18 cellular contexts compared by ENCODE assay signal in the genomic region with DNA sequence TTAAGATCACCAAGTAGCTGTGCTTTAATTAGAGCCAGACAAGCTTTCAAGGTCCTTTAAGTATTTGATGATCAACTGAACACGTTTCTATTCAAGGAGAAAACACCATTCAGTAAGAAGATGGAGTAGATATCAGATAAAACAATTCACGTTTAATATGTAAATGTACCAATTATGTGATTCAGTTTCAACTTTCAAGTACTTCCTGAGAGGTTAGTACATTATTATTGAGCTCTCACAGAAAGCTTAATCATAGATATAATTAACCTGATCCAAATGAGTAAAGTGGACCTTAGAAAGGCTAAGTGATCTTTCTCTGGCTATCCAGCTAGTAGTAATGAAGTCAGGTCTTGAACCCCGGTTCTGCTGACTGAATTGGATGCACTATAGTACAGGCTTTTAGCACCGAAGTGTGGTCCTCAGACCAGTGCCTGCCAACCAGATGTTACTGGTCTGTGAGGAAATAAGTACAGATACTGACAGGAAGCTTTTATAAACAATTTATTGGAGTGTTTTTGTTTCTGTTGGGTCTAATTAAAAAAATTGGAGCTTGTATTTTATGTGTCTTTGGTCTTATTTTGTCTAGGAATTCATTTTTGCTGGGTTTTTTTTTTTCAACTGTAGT. TPM values are rescaled to one million over a fixed set of nuclear protein-coding genes. Genes with fewer than 3 reads are reported as not detected.
DNase-seq lines count a peak whose midpoint lies in the region; ATAC-seq, FAIRE-seq and TF ChIP-seq lines count a peak whose summit lies in the region.
"Had no signal": no experiment of that assay in that cellular context is flagged by ENCODE, and none has a peak within 500 bp of the region (broad histone marks: within the 10 kb centered on the region; RNA-seq: fewer than 3 reads in every experiment).

No MANE protein-coding gene starts in this region.

- intact Hi-C loops in CD4-positive, alpha-beta T cell (cut with DNase I, micrococcal nuclease) = no loop called here
- intact Hi-C loops in activated B cell treated with CpG ODN at 0.5 μM for 24 hours (cut with micrococcal nuclease) (no loop called here), HepG2 (cut with micrococcal nuclease; ENCODE audit: unreplicated experiment) (loop anchor here (1.0 kb wide), 1 partner anchor 22 kb away; no protein-coding TSS in a partner anchor)

- H3K36me3 ChIP-seq in HepG2 (replicated peaks in 1 of 2; ENCODE audit: control insufficient read depth in 1 of 2, insufficient read depth in 2 of 2, low read length in 2 of 2) (peaks cover 3 to 23% of the 10 kb centered on the region in 2 experiments), MM.1S (replicated peaks; ENCODE audit: insufficient read depth, low read length) (no peaks in the 10 kb centered on the region; the same call in 1 of the 2 replicates)

- no peaks in the 10 kb centered on the region for H3K9me3 ChIP-seq in CD4-positive, alpha-beta T cell (ENCODE audit: control insufficient read depth, low read length)
- no peaks in the 10 kb centered on the region for H3K9me3 ChIP-seq in HepG2 (ENCODE audit: low read length)
- H3K9me3 ChIP-seq in MM.1S (replicated peaks; ENCODE audit: insufficient read depth, low read length) = no peaks in the 10 kb centered on the region
- H3K9me3 ChIP-seq: BLaER1 treated with 17β-estradiol and CSF1 and Interleukin-3, amounts not matched to agents 10 nM and 100 nM had no signal

- CTCF ChIA-PET in CD4-positive, alpha-beta T cell (lab: Charles Lee) = interaction anchor here (1.0 to 2.2 kb wide), 5 partner anchors 9 to 116 kb away, joined by 3 to 15 read pairs (median 5); partner anchors contain the start of gene KCTD12
- CTCF ChIA-PET in activated B cell treated with CpG ODN at 0.5 μM for 24 hours (lab: Charles Lee) (interaction anchor here (0.9 to 1.9 kb wide), 8 partner anchors 9 to 1132 kb away, joined by 3 to 5 read pairs (median 3); no protein-coding TSS in a partner anchor), HepG2 (lab: Yijun Ruan, JAX; ENCODE audit: low intra/inter-chr PET ratio, low total read pairs) (interaction anchor here (2.0 kb wide), 1 partner anchor 22 kb away, joined by 10 read pairs; no protein-coding TSS in a partner anchor)

- no peak overlapping the region for H3K27ac ChIP-seq in CD4-positive, alpha-beta T cell (ENCODE audit: low read depth, low read length)
- H3K27ac ChIP-seq in HepG2 (ENCODE audit: extremely low read length, insufficient read depth, low read length) (no peak overlapping the region), MM.1S (ENCODE audit: low read length) (no peak overlapping the region)
- H3K27ac ChIP-seq: BLaER1 treated with 17β-estradiol and CSF1 and Interleukin-3, amounts not matched to agents 10 nM and 100 nM had no signal

- in situ Hi-C loops in HepG2 (cut with HindIII; ENCODE audit: extremely low pct_ligation_motif_present, low pct_unique_long_range_greater_than_20kb) = no loop called here

- H3K4me3 Mint-ChIP-seq in CD4-positive, alpha-beta T cell = no peak overlapping the region
- H3K4me3 Mint-ChIP-seq in activated B cell treated with CpG ODN at 0.5 μM for 24 hours = no peak overlapping the region

- H4K20me1 ChIP-seq in HepG2 (ENCODE audit: insufficient read depth, low read length) (no peaks in the 10 kb centered on the region), MM.1S (ENCODE audit: insufficient read depth, low read length) (no peaks in the 10 kb centered on the region)

- H3K27me3 ChIP-seq in CD4-positive, alpha-beta T cell (ENCODE audit: control insufficient read depth, insufficient read depth, low read length) = no peaks in the 10 kb centered on the region
- H3K27me3 ChIP-seq in HepG2 (ENCODE audit: control insufficient read depth in 1 of 2, insufficient read depth in 2 of 2, low read length in 2 of 2) (no peaks in the 10 kb centered on the region), MM.1S (replicated peaks; ENCODE audit: insufficient read depth, low read length) (no peaks in the 10 kb centered on the region)
- H3K27me3 ChIP-seq: BLaER1 treated with 17β-estradiol and CSF1 and Interleukin-3, amounts not matched to agents 10 nM and 100 nM had no signal

- H3K4me3 ChIP-seq in AG10803 (ENCODE audit: low read length) = no peak overlapping the region
- H3K4me3 ChIP-seq in HepG2 (replicated peaks in 1 of 3; ENCODE audit: insufficient read depth in 1 of 3, low read depth in 2 of 3, low read length in 3 of 3) = no peak overlapping the region
- H3K4me3 ChIP-seq in MM.1S (ENCODE audit: low read length) = no peak overlapping the region
- H3K4me3 ChIP-seq: BLaER1 treated with 17β-estradiol and CSF1 and Interleukin-3, amounts not matched to agents 10 nM and 100 nM had no signal

- POLR2A ChIA-PET in CD4-positive, alpha-beta T cell (lab: Charles Lee) = interaction anchor here (2.0 to 6.2 kb wide), 2 partner anchors 10 to 24 kb away, joined by 7 to 55 read pairs; partner anchors contain the start of gene CLN5
- POLR2A ChIA-PET in activated B cell treated with CpG ODN at 0.5 μM for 24 hours (lab: Charles Lee) = interaction anchor here (1.8 kb wide), 1 partner anchor 10 kb away, joined by 11 read pairs; the partner anchor contains the start of gene CLN5
- POLR2A ChIA-PET in HepG2 (lab: Yijun Ruan, JAX) = interaction anchor here (1.2 to 1.4 kb wide), 2 partner anchors 10 to 24 kb away, joined by 3 to 7 read pairs; partner anchors contain the start of gene CLN5

- peak; percentile 31 for DNase-seq in AG10803 (ENCODE audit: low read depth)
- DNase-seq in CD4-positive, alpha-beta T cell = no peak
- no peak for DNase-seq in activated B cell treated with CpG ODN at 0.5 μM for 24 hours
- DNase-seq in HepG2 (ENCODE audit: low spot score) = no peak
- no peak for DNase-seq in NK-92 (lab: John Stamatoyannopoulos, UW; ENCODE audit: unreplicated experiment)
- no peak for DNase-seq in inferior parietal cortex (ENCODE audit: extremely low spot score)
- no peak for DNase-seq in MM.1S
- DNase-seq: activated CD4-positive, alpha-beta T cell treated with anti-CD3 and anti-CD28 coated beads for 4 hours; activated effector memory CD4-positive, alpha-beta T cell treated with anti-CD3 and anti-CD28 coated beads, Interleukin-2, amount 50 U/mL, for 16 hours; central memory CD4-positive, alpha-beta T cell; NCI-H2227 treated with DMSO at 0.1 percent for 48 hours; stimulated activated CD4-positive, alpha-beta T cell treated with anti-CD3 and anti-CD28 coated beads, Interleukin-2, amount 100 ng/mL, for 24 hours had no signal

- 0 out of 2 replicates have a peak, but pooled peaks cover 9% of the 10 kb centered on the region for H3F3A ChIP-seq in MM.1S (ENCODE audit: insufficient read depth, low read length)

- H3K9me2 ChIP-seq in MM.1S (replicated peaks; ENCODE audit: insufficient read depth, low read length) = no peaks in the 10 kb centered on the region

- peak overlapping the region; percentile 79 for H3K27ac Mint-ChIP-seq in CD4-positive, alpha-beta T cell
- H3K27ac Mint-ChIP-seq in activated B cell treated with CpG ODN at 0.5 μM for 24 hours = peak overlapping the region; percentile 61

- TF ChIP-seq RAD21 in HepG2 (CRISPR knock-in tag; IDR thresholded peaks at IDR 0.05) = no peak

- H3K9ac ChIP-seq in HepG2 (ENCODE audit: insufficient read depth, low read depth, low read length) = no peak overlapping the region
- H3K9ac ChIP-seq in MM.1S (ENCODE audit: low read length) = no peak overlapping the region

- peaks cover 67% of the 10 kb centered on the region for H3K4me1 Mint-ChIP-seq in CD4-positive, alpha-beta T cell (ENCODE audit: low read depth)
- peaks cover 20% of the 10 kb centered on the region for H3K4me1 Mint-ChIP-seq in activated B cell treated with CpG ODN at 0.5 μM for 24 hours

- FAIRE-seq in HepG2 (lab: Jason Lieb, UNC) = no peak
- FAIRE-seq: HTR-8/SVneo had no signal

- H3K36me3 Mint-ChIP-seq in CD4-positive, alpha-beta T cell (ENCODE audit: low read depth) = peaks cover 79% of the 10 kb centered on the region
- peaks cover 61% of the 10 kb centered on the region for H3K36me3 Mint-ChIP-seq in activated B cell treated with CpG ODN at 0.5 μM for 24 hours (ENCODE audit: low read depth)

- no peak for TF ChIP-seq POLR2A in HepG2 (IDR thresholded peaks at IDR 0.05; ENCODE audit: insufficient read depth in 1 of 2, low read depth in 2 of 2, low read length in 2 of 2)

- no peak overlapping the region for H3K4me2 ChIP-seq in HepG2 (ENCODE audit: low read depth, low read length)
- no peak overlapping the region for H3K4me2 ChIP-seq in MM.1S (ENCODE audit: low read depth, low read length)

- TF ChIP-seq EP300 in HepG2 (IDR thresholded peaks at IDR 0.05; ENCODE audit: low read depth in 2 of 2, low read length in 2 of 2) (no peak), HepG2 (CRISPR knock-in tag; IDR thresholded peaks at IDR 0.05; ENCODE audit: borderline replicate concordance) (no peak)

- H3K9me3 Mint-ChIP-seq in CD4-positive, alpha-beta T cell = no peaks in the 10 kb centered on the region
- no peaks in the 10 kb centered on the region for H3K9me3 Mint-ChIP-seq in activated B cell treated with CpG ODN at 0.5 μM for 24 hours

- H3K4me1 ChIP-seq in HepG2 (ENCODE audit: insufficient read depth, low read length) (no peaks in the 10 kb centered on the region), MM.1S (ENCODE audit: low read length) (peaks cover 13% of the 10 kb centered on the region)

- no peak for ATAC-seq in CD4-positive, alpha-beta T cell (ENCODE audit: poor library complexity)
- ATAC-seq in activated B cell treated with CpG ODN at 0.5 μM for 24 hours (ENCODE audit: low read depth) = no peak
- peak; percentile 47; the same call in 1 of the 3 replicates for ATAC-seq in HepG2
- no peak for ATAC-seq in HG03354 (IDR thresholded peaks at IDR 0.05; ENCODE audit: poor library complexity, severe bottlenecking, unreplicated experiment)

- no peak for TF ChIP-seq CTCF in AG10803 (conservative IDR thresholded peaks at IDR 0.05; ENCODE audit: low read length)
- TF ChIP-seq CTCF in CD4-positive, alpha-beta T cell (IDR thresholded peaks at IDR 0.05) = no peak
- no peak for TF ChIP-seq CTCF in activated B cell treated with CpG ODN at 0.5 μM for 24 hours (IDR thresholded peaks at IDR 0.05)
- no peak for TF ChIP-seq CTCF in HepG2 (CRISPR knock-in tag; IDR thresholded peaks at IDR 0.05)
- no peak for TF ChIP-seq CTCF in MM.1S (IDR thresholded peaks at IDR 0.05; ENCODE audit: low read length)

- WGBS in HepG2 (ENCODE audit: low lambda C conversion rate) = 94% methylated on average over 4 of the region's 4 CpGs

- H3K27me3 Mint-ChIP-seq in CD4-positive, alpha-beta T cell = no peaks in the 10 kb centered on the region
- H3K27me3 Mint-ChIP-seq in activated B cell treated with CpG ODN at 0.5 μM for 24 hours = no peaks in the 10 kb centered on the region

- no TSS peak for BruUV-seq in HepG2 (replicated peaks; lab: Mats Ljungman, UMichigan)

- H2AFZ ChIP-seq in HepG2 (ENCODE audit: low read length) (no peak overlapping the region), MM.1S (ENCODE audit: low read length) (no peak overlapping the region)

- no peaks in the 10 kb centered on the region for H3K79me2 ChIP-seq in HepG2 (ENCODE audit: insufficient read depth, low read length)
- H3K79me2 ChIP-seq in MM.1S (ENCODE audit: low read length) = peaks cover 14% of the 10 kb centered on the region

RNA-seq across cellular contexts. Expression of gene CLN5, which starts 10.2 kb away (rescaled TPM):
- 10 to 100 TPM; 37.4 to 42.9 TPM for total RNA-seq in CD4-positive, alpha-beta T cell
- total RNA-seq in activated B cell treated with CpG ODN at 0.5 μM for 24 hours = 20.6 and 23.6 TPM in 2 replicates
- total RNA-seq in HepG2 (2016; rRNA removed; fragmentation: Illumina TruSeq; extraction: Trizol) = 6.7 and 13.7 TPM in 2 replicates
- 1.8 and 2.2 TPM in 2 replicates for total RNA-seq in HepG2 (2016; cell fraction: cytosol; rRNA removed; fragmentation: Illumina TruSeq; extraction: Trizol; ENCODE audit: low read depth)
- total RNA-seq in HepG2 (2016; cell fraction: insoluble cytoplasmic fraction; rRNA removed; fragmentation: Illumina TruSeq; extraction: Trizol) = 8.0 and 12.5 TPM in 2 replicates
- total RNA-seq in HepG2 (2016; cell fraction: membrane; rRNA removed; fragmentation: Illumina TruSeq; extraction: Trizol) = 3.0 and 3.5 TPM in 2 replicates
- total RNA-seq in HepG2 (2016; cell fraction: nucleus; rRNA removed; fragmentation: Illumina TruSeq; extraction: Trizol) = 18.3 and 18.9 TPM in 2 replicates
- polyA plus RNA-seq in HepG2 (2011; rRNA removed) = 10.0 and 10.1 TPM in 2 replicates
- polyA plus RNA-seq in HepG2 (2011; cell fraction: cytosol; rRNA removed) = 5.0 and 7.4 TPM in 2 replicates
- polyA plus RNA-seq in HepG2 (2011; cell fraction: nucleus; rRNA removed) = 10.6 and 11.1 TPM in 2 replicates
- 10.4 and 11.3 TPM in 2 replicates for polyA plus RNA-seq in HepG2 (2012)
- polyA plus RNA-seq in HepG2 (2016; cell fraction: cytosol; fragmentation: Illumina TruSeq; extraction: Trizol; ENCODE audit: low read depth) = 0.95 and 1.3 TPM in 2 replicates
- 6.2 and 8.3 TPM in 2 replicates for polyA plus RNA-seq in HepG2 (2016; cell fraction: insoluble cytoplasmic fraction; fragmentation: Illumina TruSeq; extraction: Trizol; ENCODE audit: low read depth)
- 2.4 TPM in 2 replicates for polyA plus RNA-seq in HepG2 (2016; cell fraction: membrane; fragmentation: Illumina TruSeq; extraction: Trizol; ENCODE audit: low read depth)
- 21.3 and 21.9 TPM in 2 replicates for polyA plus RNA-seq in HepG2 (2016; cell fraction: nucleus; fragmentation: Illumina TruSeq; extraction: Trizol; ENCODE audit: insufficient read depth, low read depth)
- polyA minus RNA-seq in HepG2 (2011; rRNA and poly(A)+ RNA removed; ENCODE audit: low replicate concordance) = 4.3 and 5.8 TPM in 2 replicates
- 4.4 and 5.8 TPM in 2 replicates for polyA minus RNA-seq in HepG2 (2011; cell fraction: cytosol; rRNA and poly(A)+ RNA removed)
- polyA minus RNA-seq in HepG2 (2011; cell fraction: nucleus; rRNA and poly(A)+ RNA removed) = 26.1 and 29.2 TPM in 2 replicates

RNA-seq across cellular contexts. Expression of gene FBXL3, which starts 24.9 kb away (rescaled TPM):
- total RNA-seq in CD4-positive, alpha-beta T cell = 10 to 100 TPM; 88.7 to 90.4 TPM
- total RNA-seq in activated B cell treated with CpG ODN at 0.5 μM for 24 hours (46.2 and 49.8 TPM in 2 replicates), HepG2 (2016; rRNA removed; fragmentation: Illumina TruSeq; extraction: Trizol) (18.5 and 22.6 TPM in 2 replicates)
- 2.3 and 2.6 TPM in 2 replicates for total RNA-seq in HepG2 (2016; cell fraction: cytosol; rRNA removed; fragmentation: Illumina TruSeq; extraction: Trizol; ENCODE audit: low read depth)
- 18.5 and 23.2 TPM in 2 replicates for total RNA-seq in HepG2 (2016; cell fraction: insoluble cytoplasmic fraction; rRNA removed; fragmentation: Illumina TruSeq; extraction: Trizol)
- 7.6 and 9.0 TPM in 2 replicates for total RNA-seq in HepG2 (2016; cell fraction: membrane; rRNA removed; fragmentation: Illumina TruSeq; extraction: Trizol)
- total RNA-seq in HepG2 (2016; cell fraction: nucleus; rRNA removed; fragmentation: Illumina TruSeq; extraction: Trizol) = 20.3 and 21.3 TPM in 2 replicates
- polyA plus RNA-seq in HepG2 (2011; rRNA removed) = 10.6 and 11.5 TPM in 2 replicates
- 6.0 and 9.2 TPM in 2 replicates for polyA plus RNA-seq in HepG2 (2011; cell fraction: cytosol; rRNA removed)
- polyA plus RNA-seq in HepG2 (2011; cell fraction: nucleus; rRNA removed) = 7.8 and 8.4 TPM in 2 replicates
- 13.9 and 14.9 TPM in 2 replicates for polyA plus RNA-seq in HepG2 (2012)
- 0.85 and 1.0 TPM in 2 replicates for polyA plus RNA-seq in HepG2 (2016; cell fraction: cytosol; fragmentation: Illumina TruSeq; extraction: Trizol; ENCODE audit: low read depth)
- polyA plus RNA-seq in HepG2 (2016; cell fraction: insoluble cytoplasmic fraction; fragmentation: Illumina TruSeq; extraction: Trizol; ENCODE audit: low read depth) = 18.4 and 20.6 TPM in 2 replicates
- 4.1 and 4.8 TPM in 2 replicates for polyA plus RNA-seq in HepG2 (2016; cell fraction: membrane; fragmentation: Illumina TruSeq; extraction: Trizol; ENCODE audit: low read depth)
- 15.3 and 17.3 TPM in 2 replicates for polyA plus RNA-seq in HepG2 (2016; cell fraction: nucleus; fragmentation: Illumina TruSeq; extraction: Trizol; ENCODE audit: insufficient read depth, low read depth)
- 12.2 and 30.0 TPM in 2 replicates for polyA minus RNA-seq in HepG2 (2011; rRNA and poly(A)+ RNA removed; ENCODE audit: low replicate concordance)
- 14.8 and 21.8 TPM in 2 replicates for polyA minus RNA-seq in HepG2 (2011; cell fraction: cytosol; rRNA and poly(A)+ RNA removed)
- 49.8 and 50.1 TPM in 2 replicates for polyA minus RNA-seq in HepG2 (2011; cell fraction: nucleus; rRNA and poly(A)+ RNA removed)

RNA-seq across cellular contexts. Expression of gene ACOD1, which starts 53.8 kb away (rescaled TPM):
- total RNA-seq in CD4-positive, alpha-beta T cell = not detected
- total RNA-seq in activated B cell treated with CpG ODN at 0.5 μM for 24 hours = not detected in 2 replicates
- total RNA-seq in HepG2 (2016; rRNA removed; fragmentation: Illumina TruSeq; extraction: Trizol) = not detected in 2 replicates
- total RNA-seq in HepG2 (2016; cell fraction: cytosol; rRNA removed; fragmentation: Illumina TruSeq; extraction: Trizol; ENCODE audit: low read depth) = not detected in 2 replicates
- total RNA-seq in HepG2 (2016; cell fraction: insoluble cytoplasmic fraction; rRNA removed; fragmentation: Illumina TruSeq; extraction: Trizol) = not detected in 2 replicates
- not detected in 2 replicates for total RNA-seq in HepG2 (2016; cell fraction: membrane; rRNA removed; fragmentation: Illumina TruSeq; extraction: Trizol)
- not detected in 2 replicates for total RNA-seq in HepG2 (2016; cell fraction: nucleus; rRNA removed; fragmentation: Illumina TruSeq; extraction: Trizol)
- polyA plus RNA-seq in HepG2 (2011; rRNA removed) = not detected in 2 replicates
- not detected in 2 replicates for polyA plus RNA-seq in HepG2 (2011; cell fraction: cytosol; rRNA removed)
- not detected in 2 replicates for polyA plus RNA-seq in HepG2 (2011; cell fraction: nucleus; rRNA removed)
- not detected in 2 replicates for polyA plus RNA-seq in HepG2 (2012)
- not detected in 2 replicates for polyA plus RNA-seq in HepG2 (2016; cell fraction: cytosol; fragmentation: Illumina TruSeq; extraction: Trizol; ENCODE audit: low read depth)
- not detected in 2 replicates for polyA plus RNA-seq in HepG2 (2016; cell fraction: insoluble cytoplasmic fraction; fragmentation: Illumina TruSeq; extraction: Trizol; ENCODE audit: low read depth)
- polyA plus RNA-seq in HepG2 (2016; cell fraction: membrane; fragmentation: Illumina TruSeq; extraction: Trizol; ENCODE audit: low read depth) = not detected in 2 replicates
- not detected in 2 replicates for polyA plus RNA-seq in HepG2 (2016; cell fraction: nucleus; fragmentation: Illumina TruSeq; extraction: Trizol; ENCODE audit: insufficient read depth, low read depth)
- not detected in 2 replicates for polyA minus RNA-seq in HepG2 (2011; rRNA and poly(A)+ RNA removed; ENCODE audit: low replicate concordance)
- not detected in 2 replicates for polyA minus RNA-seq in HepG2 (2011; cell fraction: cytosol; rRNA and poly(A)+ RNA removed)
- not detected in 2 replicates for polyA minus RNA-seq in HepG2 (2011; cell fraction: nucleus; rRNA and poly(A)+ RNA removed)
- total RNA-seq: endothelial cell of umbilical vein, urinary bladder had no signal
- polyA plus RNA-seq: endothelial cell of umbilical vein, keratinocyte, urinary bladder had no signal
